ENCODE assay signal across 19 cellular contexts in genomic region chr17:78795241-78795640, GRCh38. TPM values are rescaled to one million over a fixed set of nuclear protein-coding genes. Genes with fewer than 3 reads are reported as not detected.
DNase-seq lines count a peak whose midpoint lies in the region; ATAC-seq and TF ChIP-seq lines count a peak whose summit lies in the region.
"Had no signal": no experiment of that assay in that cellular context is flagged by ENCODE, and none has a peak within 500 bp of the region (broad histone marks: within the 10 kb centered on the region; RNA-seq: fewer than 3 reads in every experiment).

No MANE protein-coding gene starts in this region.

- no peaks in the 10 kb centered on the region for H3K27me3 Mint-ChIP-seq in activated naive CD4-positive, alpha-beta T cell treated with anti-CD3 and anti-CD28 coated beads, Interleukin-2, amount 10 ng/mL, durations not matched to agents 7 days and 5 days
- H3K27me3 Mint-ChIP-seq in CD4-positive, alpha-beta memory T cell: no peaks in the 10 kb centered on the region
- no peaks in the 10 kb centered on the region for H3K27me3 Mint-ChIP-seq in stimulated activated naive B cell treated with anti-CD40 and anti-IgM and Interleukin-4, amounts not matched to agents 10 μg/mL and 1 μg/mL and 100 μg/mL, for 72 hours

- no peak overlapping the region for H3K4me3 Mint-ChIP-seq in activated naive CD4-positive, alpha-beta T cell treated with anti-CD3 and anti-CD28 coated beads, Interleukin-2, amount 10 ng/mL, durations not matched to agents 7 days and 5 days
- H3K4me3 Mint-ChIP-seq in CD4-positive, alpha-beta memory T cell: no peak overlapping the region
- H3K4me3 Mint-ChIP-seq in stimulated activated naive B cell treated with anti-CD40 and anti-IgM and Interleukin-4, amounts not matched to agents 10 μg/mL and 1 μg/mL and 100 μg/mL, for 72 hours: no peak overlapping the region

- TF ChIP-seq CTCF in lower lobe of right lung (IDR thresholded peaks at IDR 0.05): no peak
- no peak for TF ChIP-seq CTCF in gastrocnemius medialis (IDR thresholded peaks at IDR 0.05 in 4 of 5, conservative IDR thresholded peaks at IDR 0.05 in 1 of 5)

- no peak for TF ChIP-seq POLR2A in gastrocnemius medialis (IDR thresholded peaks at IDR 0.05)

- peaks cover 62% of the 10 kb centered on the region for H3K36me3 ChIP-seq in CD4-positive, alpha-beta memory T cell (ENCODE audit: insufficient read depth, low read length)
- H3K36me3 ChIP-seq in lower lobe of right lung: peaks cover 71% of the 10 kb centered on the region
- peaks cover 0 to 28% of the 10 kb centered on the region in 2 donors for H3K36me3 ChIP-seq in gastrocnemius medialis

- peaks cover 40% of the 10 kb centered on the region for H3K4me1 ChIP-seq in CD4-positive, alpha-beta memory T cell (ENCODE audit: insufficient read depth, low read length)
- H3K4me1 ChIP-seq in lower lobe of right lung (peaks cover 38% of the 10 kb centered on the region), gastrocnemius medialis (peaks cover 56 to 61% of the 10 kb centered on the region in 2 donors)
- H3K4me1 ChIP-seq: HAP-1 had no signal

- peaks cover 69% of the 10 kb centered on the region for H3K36me3 Mint-ChIP-seq in activated naive CD4-positive, alpha-beta T cell treated with anti-CD3 and anti-CD28 coated beads, Interleukin-2, amount 10 ng/mL, durations not matched to agents 7 days and 5 days
- peaks cover 65 to 83% of the 10 kb centered on the region in 2 donors for H3K36me3 Mint-ChIP-seq in CD4-positive, alpha-beta memory T cell
- H3K36me3 Mint-ChIP-seq in stimulated activated naive B cell treated with anti-CD40 and anti-IgM and Interleukin-4, amounts not matched to agents 10 μg/mL and 1 μg/mL and 100 μg/mL, for 72 hours: peaks cover 59 to 84% of the 10 kb centered on the region in 2 donors

- ATAC-seq in lower lobe of right lung (no peak), gastrocnemius medialis (no peak), GM19463 (IDR thresholded peaks at IDR 0.05; ENCODE audit: unreplicated experiment) (no peak), GM21723 (IDR thresholded peaks at IDR 0.05; ENCODE audit: unreplicated experiment) (no peak)
- no peak for ATAC-seq in stimulated activated naive B cell treated with anti-CD40 and anti-IgM and Interleukin-4, amounts not matched to agents 10 μg/mL and 1 μg/mL and 100 μg/mL, for 72 hours (replicated peaks)
- ATAC-seq: A549 had no signal

- H3K4me3 ChIP-seq in CD4-positive, alpha-beta memory T cell (ENCODE audit: low read length in 2 of 2): no peak overlapping the region
- H3K4me3 ChIP-seq in lower lobe of right lung: no peak overlapping the region
- H3K4me3 ChIP-seq in gastrocnemius medialis: no peak overlapping the region
- H3K4me3 ChIP-seq: A549, GM23248, HAP-1 had no signal

- H3K27ac ChIP-seq in CD4-positive, alpha-beta memory T cell (ENCODE audit: low read depth, low read length): no peak overlapping the region
- peak overlapping the region; percentile 64 for H3K27ac ChIP-seq in lower lobe of right lung
- peak overlapping the region; percentile 62 to 86 (median 72) for H3K27ac ChIP-seq in gastrocnemius medialis
- H3K27ac ChIP-seq: A549, GM23248, KMS-11 had no signal

- no peaks in the 10 kb centered on the region for H3K9me3 Mint-ChIP-seq in activated naive CD4-positive, alpha-beta T cell treated with anti-CD3 and anti-CD28 coated beads, Interleukin-2, amount 10 ng/mL, durations not matched to agents 7 days and 5 days
- H3K9me3 Mint-ChIP-seq in CD4-positive, alpha-beta memory T cell: peaks cover 0 to 9% (median 0%) of the 10 kb centered on the region in 8 donors
- H3K9me3 Mint-ChIP-seq in stimulated activated naive B cell treated with anti-CD40 and anti-IgM and Interleukin-4, amounts not matched to agents 10 μg/mL and 1 μg/mL and 100 μg/mL, for 72 hours: no peaks in the 10 kb centered on the region

- intact Hi-C loops in CD4-positive, alpha-beta memory T cell (cut with micrococcal nuclease): no loop called here
- intact Hi-C loops in lower lobe of right lung (cut with DNase I): no loop called here
- intact Hi-C loops in gastrocnemius medialis (cut with DNase I; ENCODE audit: low total_unique reads): loop anchor here (5.0 kb wide), 2 partner anchors 42 to 78 kb away; no protein-coding TSS in a partner anchor

- H3K9me3 ChIP-seq in CD4-positive, alpha-beta memory T cell (ENCODE audit: control insufficient read depth in 1 of 2, low read length in 2 of 2): no peaks in the 10 kb centered on the region
- H3K9me3 ChIP-seq in lower lobe of right lung (no peaks in the 10 kb centered on the region), gastrocnemius medialis (no peaks in the 10 kb centered on the region)
- H3K9me3 ChIP-seq: A549, HAP-1 had no signal

- peaks cover 55% of the 10 kb centered on the region for H3K4me1 Mint-ChIP-seq in activated naive CD4-positive, alpha-beta T cell treated with anti-CD3 and anti-CD28 coated beads, Interleukin-2, amount 10 ng/mL, durations not matched to agents 7 days and 5 days
- H3K4me1 Mint-ChIP-seq in CD4-positive, alpha-beta memory T cell: peaks cover 43 to 86% (median 63%) of the 10 kb centered on the region in 4 donors
- peaks cover 12 to 24% of the 10 kb centered on the region in 2 donors for H3K4me1 Mint-ChIP-seq in stimulated activated naive B cell treated with anti-CD40 and anti-IgM and Interleukin-4, amounts not matched to agents 10 μg/mL and 1 μg/mL and 100 μg/mL, for 72 hours

- in situ Hi-C loops in gastrocnemius medialis (cut with MboI; ENCODE audit: low sequenced_read_pairs in 4 of 4): no loop called here

- CTCF ChIA-PET in activated naive CD4-positive, alpha-beta T cell treated with anti-CD3 and anti-CD28 coated beads, Interleukin-2, amount 10 ng/mL, durations not matched to agents 7 days and 5 days (lab: Charles Lee): no interaction called here
- CTCF ChIA-PET in CD4-positive, alpha-beta memory T cell (lab: Charles Lee; ENCODE audit: partially characterized antibody): interaction anchor here (0.9 to 1.8 kb wide), 4 partner anchors 10 to 87 kb away, joined by 3 to 4 read pairs (median 4); no protein-coding TSS in a partner anchor

- POLR2A ChIA-PET in CD4-positive, alpha-beta memory T cell (lab: Charles Lee; ENCODE audit: partially characterized antibody): interaction anchor here (0.6 to 8.0 kb wide), 6 partner anchors 9 to 72 kb away, joined by 3 to 53 read pairs (median 7); partner anchors contain the start of gene CYTH1

- H3K27ac Mint-ChIP-seq in activated naive CD4-positive, alpha-beta T cell treated with anti-CD3 and anti-CD28 coated beads, Interleukin-2, amount 10 ng/mL, durations not matched to agents 7 days and 5 days: peak overlapping the region; percentile 72
- peak overlapping the region in 5 of 7 donors; percentile 12 to 91 (median 42) for H3K27ac Mint-ChIP-seq in CD4-positive, alpha-beta memory T cell
- no peak overlapping the region for H3K27ac Mint-ChIP-seq in stimulated activated naive B cell treated with anti-CD40 and anti-IgM and Interleukin-4, amounts not matched to agents 10 μg/mL and 1 μg/mL and 100 μg/mL, for 72 hours

- no peak for DNase-seq in activated naive CD4-positive, alpha-beta T cell treated with anti-CD3 and anti-CD28 coated beads, Interleukin-2, amount 10 ng/mL, durations not matched to agents 7 days and 5 days
- DNase-seq in activated naive CD4-positive, alpha-beta T cell treated with anti-CD3 and anti-CD28 coated beads, Interleukin-2, amount 50 U/mL, for 16 hours: no peak
- DNase-seq in CD4-positive, alpha-beta memory T cell: peak in 1 of 5 donors; percentile 12
- DNase-seq in lower lobe of right lung: peak; percentile 26
- DNase-seq in gastrocnemius medialis: no peak
- no peak for DNase-seq in stimulated activated naive B cell treated with anti-CD40 and anti-IgM and Interleukin-4, amounts not matched to agents 10 μg/mL and 1 μg/mL and 100 μg/mL, for 72 hours
- DNase-seq: GM23248, NCI-H1417 treated with DMSO at 0.1 percent for 48 hours, NCI-H187 treated with DMSO at 0.1 percent for 48 hours, NCI-H226, NCI-H524, NCI-H82, OCI-M1, SHP77 treated with DMSO at 0.1 percent for 48 hours had no signal

- H3K27me3 ChIP-seq in CD4-positive, alpha-beta memory T cell (ENCODE audit: insufficient read depth, low read length): no peaks in the 10 kb centered on the region
- no peaks in the 10 kb centered on the region for H3K27me3 ChIP-seq in lower lobe of right lung (ENCODE audit: low read depth)
- no peaks in the 10 kb centered on the region for H3K27me3 ChIP-seq in gastrocnemius medialis

RNA-seq across cellular contexts. Expression of gene CYTH1, which starts 13.2 kb away (rescaled TPM):
- 100 to 1,000 TPM; 380 to 390 TPM for total RNA-seq in CD4-positive, alpha-beta memory T cell
- polyA plus RNA-seq in CD4-positive, alpha-beta memory T cell: 100 to 1,000 TPM; 271 to 370 TPM
- total RNA-seq in lower lobe of right lung: 110 TPM
- 10 to 100 TPM; 24.7 to 43.7 (median 32.4) TPM for total RNA-seq in gastrocnemius medialis

RNA-seq across cellular contexts. Expression of gene USP36, which starts 45.4 kb away (rescaled TPM):
- total RNA-seq in CD4-positive, alpha-beta memory T cell: 100 to 1,000 TPM; 181 to 183 TPM
- polyA plus RNA-seq in CD4-positive, alpha-beta memory T cell: 10 to 100 TPM; 35.4 to 55.1 TPM
- total RNA-seq in lower lobe of right lung (58.6 TPM), gastrocnemius medialis (10 to 100 TPM; 15.2 to 21.1 (median 20.0) TPM)
